ENCODE assay signal across 1 cellular context in genomic region chr19:32971715-32972540, GRCh38.
TF ChIP-seq lines count a peak whose summit lies in the region.

Gene CEP89, minus strand, starts transcription at chr19:32971958. Its CDS starts 84 bp downstream, at chr19:32971874.
Gene FAAP24, plus strand, starts transcription at chr19:32972242. Its CDS starts 955 bp downstream, at chr19:32973197.

TF ChIP-seq in HepG2, 621 proteins besides CTCF, POLR2A, EP300 and RAD21 (continued from another document and continues in another):
- TF ChIP-seq, protein P1, sequence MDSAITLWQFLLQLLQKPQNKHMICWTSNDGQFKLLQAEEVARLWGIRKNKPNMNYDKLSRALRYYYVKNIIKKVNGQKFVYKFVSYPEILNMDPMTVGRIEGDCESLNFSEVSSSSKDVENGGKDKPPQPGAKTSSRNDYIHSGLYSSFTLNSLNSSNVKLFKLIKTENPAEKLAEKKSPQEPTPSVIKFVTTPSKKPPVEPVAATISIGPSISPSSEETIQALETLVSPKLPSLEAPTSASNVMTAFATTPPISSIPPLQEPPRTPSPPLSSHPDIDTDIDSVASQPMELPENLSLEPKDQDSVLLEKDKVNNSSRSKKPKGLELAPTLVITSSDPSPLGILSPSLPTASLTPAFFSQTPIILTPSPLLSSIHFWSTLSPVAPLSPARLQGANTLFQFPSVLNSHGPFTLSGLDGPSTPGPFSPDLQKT (CRISPR knock-in tag; IDR thresholded peaks at IDR 0.05; ENCODE audit: borderline replicate concordance) = no peak
- TF ChIP-seq HBP1 (CRISPR knock-in tag; IDR thresholded peaks at IDR 0.05; ENCODE audit: low read depth) = peak; percentile 83; the same call in 1 of the 2 replicates
- TF ChIP-seq ZNF235 (CRISPR knock-in tag; IDR thresholded peaks at IDR 0.05; ENCODE audit: borderline replicate concordance) = no peak
- peak; percentile 63 for TF ChIP-seq POLR2AphosphoS5 (IDR thresholded peaks at IDR 0.05; ENCODE audit: low read depth, low read length)
- no peak for TF ChIP-seq MED13 (CRISPR knock-in tag; IDR thresholded peaks at IDR 0.05)
- peak; percentile 98 for TF ChIP-seq TMF1 (CRISPR knock-in tag; IDR thresholded peaks at IDR 0.05; ENCODE audit: low read depth)
- peak; percentile 69; the same call in 1 of the 2 replicates for TF ChIP-seq GLI4 (CRISPR knock-in tag; IDR thresholded peaks at IDR 0.05; ENCODE audit: borderline replicate concordance)
- no peak for TF ChIP-seq ZNF367 (CRISPR knock-in tag; IDR thresholded peaks at IDR 0.05; ENCODE audit: borderline replicate concordance)
- peak; percentile 95; the same call in 1 of the 2 replicates for TF ChIP-seq ZNF253 (CRISPR knock-in tag; IDR thresholded peaks at IDR 0.05; ENCODE audit: borderline replicate concordance)
- TF ChIP-seq TEAD3 (CRISPR knock-in tag; optimal IDR thresholded peaks at IDR 0.05; ENCODE audit: borderline replicate concordance) = no peak
- TF ChIP-seq ZNF589 (CRISPR knock-in tag; conservative IDR thresholded peaks at IDR 0.05) = no peak; the same call in 1 of the 2 replicates
- TF ChIP-seq, protein P2, sequence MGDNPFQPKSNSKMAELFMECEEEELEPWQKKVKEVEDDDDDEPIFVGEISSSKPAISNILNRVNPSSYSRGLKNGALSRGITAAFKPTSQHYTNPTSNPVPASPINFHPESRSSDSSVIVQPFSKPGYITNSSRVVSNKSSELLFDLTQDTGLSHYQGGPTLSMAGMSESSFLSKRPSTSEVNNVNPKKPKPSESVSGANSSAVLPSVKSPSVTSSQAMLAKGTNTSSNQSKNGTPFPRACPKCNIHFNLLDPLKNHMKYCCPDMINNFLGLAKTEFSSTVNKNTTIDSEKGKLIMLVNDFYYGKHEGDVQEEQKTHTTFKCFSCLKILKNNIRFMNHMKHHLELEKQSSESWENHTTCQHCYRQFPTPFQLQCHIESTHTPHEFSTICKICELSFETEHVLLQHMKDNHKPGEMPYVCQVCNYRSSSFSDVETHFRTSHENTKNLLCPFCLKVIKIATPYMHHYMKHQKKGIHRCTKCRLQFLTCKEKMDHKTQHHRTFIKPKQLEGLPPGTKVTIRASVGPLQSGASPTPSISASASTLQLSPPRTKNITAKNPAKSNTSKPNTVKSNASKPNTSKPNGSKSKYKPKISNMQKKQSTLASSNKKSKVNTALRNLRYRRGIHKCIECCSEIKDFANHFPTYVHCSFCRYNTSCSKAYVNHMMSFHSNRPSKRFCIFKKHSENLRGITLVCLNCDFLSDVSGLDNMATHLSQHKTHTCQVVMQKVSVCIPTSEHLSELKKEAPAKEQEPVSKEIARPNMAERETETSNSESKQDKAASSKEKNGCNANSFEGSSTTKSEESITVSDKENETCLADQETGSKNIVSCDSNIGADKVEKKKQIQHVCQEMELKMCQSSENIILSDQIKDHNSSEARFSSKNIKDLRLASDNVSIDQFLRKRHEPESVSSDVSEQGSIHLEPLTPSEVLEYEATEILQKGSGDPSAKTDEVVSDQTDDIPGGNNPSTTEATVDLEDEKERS (CRISPR knock-in tag; IDR thresholded peaks at IDR 0.05) = 0 out of 2 replicates have a peak, but pooled peaks have one; percentile 21
- no peak for TF ChIP-seq ZFAT (CRISPR knock-in tag; conservative IDR thresholded peaks at IDR 0.05)
- no peak for TF ChIP-seq DNMT3B (CRISPR knock-in tag; conservative IDR thresholded peaks at IDR 0.05)
- peak; percentile 100 for TF ChIP-seq ZNF878 (CRISPR knock-in tag; IDR thresholded peaks at IDR 0.05)
- TF ChIP-seq MXI1 (IDR thresholded peaks at IDR 0.05; ENCODE audit: borderline replicate concordance, low read depth, low read length) = peak; percentile 96; the same call in 2 of the 3 replicates
- 0 out of 2 replicates have a peak, but pooled peaks have one; percentile 33 for TF ChIP-seq KLF9 (CRISPR knock-in tag; IDR thresholded peaks at IDR 0.05; ENCODE audit: low read depth)
- TF ChIP-seq ZBTB20 (CRISPR knock-in tag; IDR thresholded peaks at IDR 0.05; ENCODE audit: borderline replicate concordance, low read depth) = peak; percentile 62; the same call in 1 of the 2 replicates
- TF ChIP-seq BRF2 (CRISPR knock-in tag; IDR thresholded peaks at IDR 0.05) = peak; percentile 84
- TF ChIP-seq, protein P3, sequence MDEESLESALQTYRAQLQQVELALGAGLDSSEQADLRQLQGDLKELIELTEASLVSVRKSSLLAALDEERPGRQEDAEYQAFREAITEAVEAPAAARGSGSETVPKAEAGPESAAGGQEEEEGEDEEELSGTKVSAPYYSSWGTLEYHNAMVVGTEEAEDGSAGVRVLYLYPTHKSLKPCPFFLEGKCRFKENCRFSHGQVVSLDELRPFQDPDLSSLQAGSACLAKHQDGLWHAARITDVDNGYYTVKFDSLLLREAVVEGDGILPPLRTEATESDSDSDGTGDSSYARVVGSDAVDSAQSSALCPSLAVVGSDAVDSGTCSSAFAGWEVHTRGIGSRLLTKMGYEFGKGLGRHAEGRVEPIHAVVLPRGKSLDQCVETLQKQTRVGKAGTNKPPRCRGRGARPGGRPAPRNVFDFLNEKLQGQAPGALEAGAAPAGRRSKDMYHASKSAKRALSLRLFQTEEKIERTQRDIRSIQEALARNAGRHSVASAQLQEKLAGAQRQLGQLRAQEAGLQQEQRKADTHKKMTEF (CRISPR knock-in tag; IDR thresholded peaks at IDR 0.05) = peak; percentile 72
- TF ChIP-seq NCOA5 (CRISPR knock-in tag; IDR thresholded peaks at IDR 0.05) = no peak
- no peak for TF ChIP-seq HES4 (CRISPR knock-in tag; IDR thresholded peaks at IDR 0.05; ENCODE audit: borderline replicate concordance)
- peak; percentile 100 for TF ChIP-seq SP2 (CRISPR knock-in tag; IDR thresholded peaks at IDR 0.05)
- TF ChIP-seq ZXDC (CRISPR knock-in tag; IDR thresholded peaks at IDR 0.05) = no peak
- no peak for TF ChIP-seq ZSCAN25 (CRISPR knock-in tag; IDR thresholded peaks at IDR 0.05)
- TF ChIP-seq ZNF629 (CRISPR knock-in tag; conservative IDR thresholded peaks at IDR 0.05) = no peak
- no peak for TF ChIP-seq MAFF (IDR thresholded peaks at IDR 0.05; ENCODE audit: low read depth, low read length)
- TF ChIP-seq ZNF432 (CRISPR knock-in tag; IDR thresholded peaks at IDR 0.05; ENCODE audit: borderline replicate concordance) = no peak
- peak; percentile 41 for TF ChIP-seq CEBPG (CRISPR knock-in tag; IDR thresholded peaks at IDR 0.05)
- no peak for TF ChIP-seq ZNF776 (CRISPR knock-in tag; IDR thresholded peaks at IDR 0.05)
- TF ChIP-seq XRCC5 (optimal IDR thresholded peaks at IDR 0.05; ENCODE audit: low read length) = peak; percentile 64
- TF ChIP-seq SIN3A (IDR thresholded peaks at IDR 0.05; ENCODE audit: borderline replicate concordance, low read depth, low read length) = peak; percentile 96
- TF ChIP-seq SPEN (CRISPR knock-in tag; IDR thresholded peaks at IDR 0.05; ENCODE audit: low read depth) = peak; percentile 51
- TF ChIP-seq ZNF431 (CRISPR knock-in tag; IDR thresholded peaks at IDR 0.05; ENCODE audit: borderline replicate concordance, low read depth) = peak; percentile 82; the same call in 1 of the 2 replicates
- peak; percentile 99 for TF ChIP-seq GABPB1 (CRISPR knock-in tag; IDR thresholded peaks at IDR 0.05)
- TF ChIP-seq NFE2L1 (CRISPR knock-in tag; IDR thresholded peaks at IDR 0.05; ENCODE audit: borderline replicate concordance) = no peak
- no peak for TF ChIP-seq RCOR2 (CRISPR knock-in tag; IDR thresholded peaks at IDR 0.05)
- no peak for TF ChIP-seq LCORL (IDR thresholded peaks at IDR 0.05)
- TF ChIP-seq LCORL (CRISPR knock-in tag; IDR thresholded peaks at IDR 0.05) = peak; percentile 49; the same call in 1 of the 2 replicates
- no peak for TF ChIP-seq DNMT1 (CRISPR knock-in tag; IDR thresholded peaks at IDR 0.05)
- TF ChIP-seq EEA1 (CRISPR knock-in tag; IDR thresholded peaks at IDR 0.05; ENCODE audit: borderline replicate concordance) = no peak
- TF ChIP-seq ZNF292 (CRISPR knock-in tag; IDR thresholded peaks at IDR 0.05; ENCODE audit: borderline replicate concordance, low read depth) = no peak
- no peak for TF ChIP-seq ZSCAN20 (CRISPR knock-in tag; IDR thresholded peaks at IDR 0.05; ENCODE audit: borderline replicate concordance)
- no peak for TF ChIP-seq ZBTB44 (CRISPR knock-in tag; IDR thresholded peaks at IDR 0.05)
- TF ChIP-seq PHF5A (CRISPR knock-in tag; IDR thresholded peaks at IDR 0.05; ENCODE audit: low read depth, unreplicated experiment) = peak; percentile 77
- peak; percentile 99 for TF ChIP-seq ZNF354B (CRISPR knock-in tag; IDR thresholded peaks at IDR 0.05)
- TF ChIP-seq, protein P4, sequence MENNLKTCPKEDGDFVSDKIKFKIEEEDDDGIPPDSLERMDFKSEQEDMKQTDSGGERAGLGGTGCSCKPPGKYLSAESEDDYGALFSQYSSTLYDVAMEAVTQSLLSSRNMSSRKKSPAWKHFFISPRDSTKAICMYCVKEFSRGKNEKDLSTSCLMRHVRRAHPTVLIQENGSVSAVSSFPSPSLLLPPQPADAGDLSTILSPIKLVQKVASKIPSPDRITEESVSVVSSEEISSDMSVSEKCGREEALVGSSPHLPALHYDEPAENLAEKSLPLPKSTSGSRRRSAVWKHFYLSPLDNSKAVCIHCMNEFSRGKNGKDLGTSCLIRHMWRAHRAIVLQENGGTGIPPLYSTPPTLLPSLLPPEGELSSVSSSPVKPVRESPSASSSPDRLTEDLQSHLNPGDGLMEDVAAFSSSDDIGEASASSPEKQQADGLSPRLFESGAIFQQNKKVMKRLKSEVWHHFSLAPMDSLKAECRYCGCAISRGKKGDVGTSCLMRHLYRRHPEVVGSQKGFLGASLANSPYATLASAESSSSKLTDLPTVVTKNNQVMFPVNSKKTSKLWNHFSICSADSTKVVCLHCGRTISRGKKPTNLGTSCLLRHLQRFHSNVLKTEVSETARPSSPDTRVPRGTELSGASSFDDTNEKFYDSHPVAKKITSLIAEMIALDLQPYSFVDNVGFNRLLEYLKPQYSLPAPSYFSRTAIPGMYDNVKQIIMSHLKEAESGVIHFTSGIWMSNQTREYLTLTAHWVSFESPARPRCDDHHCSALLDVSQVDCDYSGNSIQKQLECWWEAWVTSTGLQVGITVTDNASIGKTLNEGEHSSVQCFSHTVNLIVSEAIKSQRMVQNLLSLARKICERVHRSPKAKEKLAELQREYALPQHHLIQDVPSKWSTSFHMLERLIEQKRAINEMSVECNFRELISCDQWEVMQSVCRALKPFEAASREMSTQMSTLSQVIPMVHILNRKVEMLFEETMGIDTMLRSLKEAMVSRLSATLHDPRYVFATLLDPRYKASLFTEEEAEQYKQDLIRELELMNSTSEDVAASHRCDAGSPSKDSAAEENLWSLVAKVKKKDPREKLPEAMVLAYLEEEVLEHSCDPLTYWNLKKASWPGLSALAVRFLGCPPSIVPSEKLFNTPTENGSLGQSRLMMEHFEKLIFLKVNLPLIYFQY (CRISPR knock-in tag; IDR thresholded peaks at IDR 0.05; ENCODE audit: borderline replicate concordance) = peak; percentile 66; the same call in 1 of the 2 replicates
